ENCODE assay signal across 8 cellular contexts in the genomic region with DNA sequence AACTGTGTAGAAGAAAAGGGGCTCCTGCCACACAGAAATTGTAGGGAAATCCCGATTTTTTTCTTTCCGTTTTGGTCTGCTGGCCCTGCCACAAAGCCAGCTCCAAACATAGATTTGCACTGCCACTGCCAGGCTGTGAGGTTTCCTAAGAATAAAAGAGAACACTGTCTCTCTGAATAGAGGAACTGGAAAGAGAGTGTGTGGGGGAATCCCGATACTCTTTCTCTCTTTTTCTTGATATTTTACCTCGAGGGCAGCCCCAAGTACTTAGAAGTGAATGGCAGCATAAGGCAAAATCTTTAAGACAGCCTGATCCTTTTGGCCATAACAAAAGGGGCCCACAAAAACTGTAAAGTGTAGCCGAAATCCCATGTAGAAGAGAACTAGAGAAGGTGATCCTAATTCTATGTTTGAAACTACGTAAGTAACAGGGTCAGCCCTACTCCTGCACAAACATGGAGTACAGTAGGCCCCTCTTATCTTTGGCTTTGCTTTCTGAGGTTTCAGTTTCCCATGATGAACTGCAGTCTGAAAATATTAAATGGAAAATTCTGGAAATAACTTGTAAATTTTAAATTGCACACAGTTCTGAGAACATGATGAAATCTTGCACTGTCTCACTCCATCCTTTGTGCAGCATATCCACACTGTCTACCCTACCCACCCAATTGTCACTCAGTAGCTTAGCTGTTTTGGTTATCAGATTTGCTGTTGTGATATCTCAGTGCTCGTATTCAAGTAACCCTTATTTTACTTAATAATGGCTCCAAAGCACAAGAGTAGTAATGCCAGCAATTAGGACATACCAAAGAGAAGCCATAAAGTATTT. TPM values are rescaled to one million over a fixed set of nuclear protein-coding genes. Genes with fewer than 3 reads are reported as not detected.
DNase-seq lines count a peak whose midpoint lies in the region; ATAC-seq and TF ChIP-seq lines count a peak whose summit lies in the region.
"Not testable (repeated sequence)": the region's sequence is repeated elsewhere in the genome, so short reads cannot be mapped to it uniquely, and the experiment has no call there.

No MANE protein-coding gene starts in this region.

- ATAC-seq in GM18505 (IDR thresholded peaks at IDR 0.05; ENCODE audit: unreplicated experiment) (peak; percentile 83), GM19468 (IDR thresholded peaks at IDR 0.05; ENCODE audit: extremely low read depth, unreplicated experiment) (peak; percentile 37), HG02884 (IDR thresholded peaks at IDR 0.05; ENCODE audit: unreplicated experiment) (peak; percentile 78), HG03520 (IDR thresholded peaks at IDR 0.05; ENCODE audit: unreplicated experiment) (peak; percentile 83)

- H3K4me1 ChIP-seq in tibial artery = not testable (repeated sequence)

- H3K36me3 ChIP-seq in tibial artery = not testable (repeated sequence)

- H3K9me3 ChIP-seq in tibial artery = not testable (repeated sequence)

- peak overlapping the region; percentile 41 for H3K4me3 ChIP-seq in coronary artery
- H3K4me3 ChIP-seq in tibial artery = not testable (repeated sequence)

- H3K27ac ChIP-seq in coronary artery (peak overlapping the region; percentile 38 to 56), tibial artery (peak overlapping the region; percentile 42 to 56)

- intact Hi-C loops in tibial artery (cut with DNase I; ENCODE audit: low total_unique reads) = not testable (repeated sequence)

- not testable (repeated sequence) for H3K27me3 ChIP-seq in tibial artery

- TF ChIP-seq POLR2A in GM18505 (IDR thresholded peaks at IDR 0.05; ENCODE audit: borderline replicate concordance, extremely low read depth, insufficient read depth, insufficient read length) = not testable (repeated sequence)

- peak; percentile 39 for DNase-seq in SKM-1 (lab: John Stamatoyannopoulos, UW; ENCODE audit: unreplicated experiment)
- not testable (repeated sequence) for DNase-seq in coronary artery (ENCODE audit: low spot score); tibial artery
- peak; percentile 46 for DNase-seq in myocyte (ENCODE audit: low read depth)

- TF ChIP-seq CTCF in coronary artery (IDR thresholded peaks at IDR 0.05); tibial artery (IDR thresholded peaks at IDR 0.05): not testable (repeated sequence)

RNA-seq across cellular contexts. Expression of gene CCDC146, which starts 6.4 kb away (rescaled TPM):
- total RNA-seq in myocyte = 2.3 and 3.4 TPM in 2 replicates
- polyA plus RNA-seq in myocyte (2012) = 1.7 TPM
